1 cellular context compared by ENCODE assay signal in the genomic region with DNA sequence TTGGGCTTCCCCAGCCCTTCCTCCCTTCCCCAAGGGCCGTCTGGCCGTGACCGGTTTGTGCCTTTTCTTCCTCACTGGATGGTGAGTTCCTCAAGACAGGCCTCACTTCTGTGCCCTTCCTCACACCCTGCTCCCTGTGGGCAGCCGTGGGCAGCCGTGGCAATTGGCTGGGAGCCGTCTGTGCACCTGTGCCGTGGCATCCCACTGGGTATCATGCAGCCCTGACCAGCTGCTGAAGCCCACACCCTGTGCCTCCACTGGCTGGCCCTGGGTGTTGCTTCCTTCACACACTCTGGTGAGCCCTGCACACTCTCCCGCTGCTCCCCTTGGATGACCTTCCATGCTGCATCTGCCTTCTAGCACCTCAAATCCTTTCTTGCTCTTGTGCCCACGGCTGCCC.
TF ChIP-seq lines count a peak whose summit lies in the region.

No MANE protein-coding gene starts in this region.

TF ChIP-seq in IMR-90, 13 proteins besides CTCF, POLR2A, EP300 and RAD21:
- no peak for TF ChIP-seq BHLHE40 (IDR thresholded peaks at IDR 0.05; ENCODE audit: low read depth, low read length)
- TF ChIP-seq, protein P1, sequence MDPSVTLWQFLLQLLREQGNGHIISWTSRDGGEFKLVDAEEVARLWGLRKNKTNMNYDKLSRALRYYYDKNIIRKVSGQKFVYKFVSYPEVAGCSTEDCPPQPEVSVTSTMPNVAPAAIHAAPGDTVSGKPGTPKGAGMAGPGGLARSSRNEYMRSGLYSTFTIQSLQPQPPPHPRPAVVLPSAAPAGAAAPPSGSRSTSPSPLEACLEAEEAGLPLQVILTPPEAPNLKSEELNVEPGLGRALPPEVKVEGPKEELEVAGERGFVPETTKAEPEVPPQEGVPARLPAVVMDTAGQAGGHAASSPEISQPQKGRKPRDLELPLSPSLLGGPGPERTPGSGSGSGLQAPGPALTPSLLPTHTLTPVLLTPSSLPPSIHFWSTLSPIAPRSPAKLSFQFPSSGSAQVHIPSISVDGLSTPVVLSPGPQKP (IDR thresholded peaks at IDR 0.05; ENCODE audit: borderline replicate concordance, low read depth, low read length): no peak
- TF ChIP-seq MAFK (IDR thresholded peaks at IDR 0.05; ENCODE audit: low read depth, low read length): no peak
- no peak for TF ChIP-seq FOS (IDR thresholded peaks at IDR 0.05; ENCODE audit: low read depth, low read length)
- TF ChIP-seq NFE2L2 (IDR thresholded peaks at IDR 0.05; ENCODE audit: low read depth, low read length): no peak
- no peak for TF ChIP-seq MXI1 (IDR thresholded peaks at IDR 0.05; ENCODE audit: borderline replicate concordance, low read depth, low read length)
- TF ChIP-seq SMC3 (IDR thresholded peaks at IDR 0.05; ENCODE audit: low read depth, low read length): no peak
- TF ChIP-seq RFX5 (IDR thresholded peaks at IDR 0.05; ENCODE audit: low read depth, low read length): no peak
- TF ChIP-seq CEBPB (IDR thresholded peaks at IDR 0.05; ENCODE audit: low read depth, low read length): no peak
- TF ChIP-seq, protein P2, sequence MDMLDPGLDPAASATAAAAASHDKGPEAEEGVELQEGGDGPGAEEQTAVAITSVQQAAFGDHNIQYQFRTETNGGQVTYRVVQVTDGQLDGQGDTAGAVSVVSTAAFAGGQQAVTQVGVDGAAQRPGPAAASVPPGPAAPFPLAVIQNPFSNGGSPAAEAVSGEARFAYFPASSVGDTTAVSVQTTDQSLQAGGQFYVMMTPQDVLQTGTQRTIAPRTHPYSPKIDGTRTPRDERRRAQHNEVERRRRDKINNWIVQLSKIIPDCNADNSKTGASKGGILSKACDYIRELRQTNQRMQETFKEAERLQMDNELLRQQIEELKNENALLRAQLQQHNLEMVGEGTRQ (IDR thresholded peaks at IDR 0.05; ENCODE audit: low read depth, low read length): no peak
- no peak for TF ChIP-seq RCOR1 (IDR thresholded peaks at IDR 0.05; ENCODE audit: insufficient replicate concordance, low read length)
- no peak for TF ChIP-seq MAZ (IDR thresholded peaks at IDR 0.05; ENCODE audit: borderline replicate concordance, low read depth, low read length)
- TF ChIP-seq CHD1 (IDR thresholded peaks at IDR 0.05; ENCODE audit: low read depth, low read length): no peak
